Comparison of ENCODE assay signal across 20 cellular contexts in the genomic region with DNA sequence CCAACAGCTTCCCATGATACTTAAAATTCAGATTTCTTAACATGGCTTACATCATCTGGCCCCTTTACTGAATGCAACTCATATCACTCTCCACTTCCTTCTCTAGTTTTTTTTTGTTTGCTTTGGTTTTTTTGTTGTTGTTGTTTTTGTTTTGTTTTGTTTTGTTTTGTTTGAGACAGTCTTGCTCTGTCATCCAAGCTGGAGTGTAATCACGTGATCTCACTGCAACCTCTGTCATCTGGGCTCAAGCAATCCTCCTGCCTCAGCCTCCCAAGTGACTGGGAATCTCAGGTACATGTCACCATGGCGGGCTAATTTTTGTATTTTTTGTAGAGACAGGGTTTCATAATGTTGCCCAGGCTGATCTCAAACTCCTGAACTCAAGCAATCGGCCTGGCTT. TPM values are rescaled to one million over a fixed set of nuclear protein-coding genes. Genes with fewer than 3 reads are reported as not detected.
DNase-seq lines count a peak whose midpoint lies in the region; ATAC-seq, FAIRE-seq and TF ChIP-seq lines count a peak whose summit lies in the region.
"Had no signal": no experiment of that assay in that cellular context is flagged by ENCODE, and none has a peak within 500 bp of the region (broad histone marks: within the 10 kb centered on the region; RNA-seq: fewer than 3 reads in every experiment).

No MANE protein-coding gene starts in this region.

- H3K9ac ChIP-seq in K562 (ENCODE audit: insufficient read depth in 1 of 2, low read depth in 2 of 2, low read length in 2 of 2) (no peak overlapping the region), Karpas-422 (ENCODE audit: low read length) (no peak overlapping the region)

- H3K36me3 ChIP-seq in K562 (ENCODE audit: control insufficient read depth, insufficient read depth, low read length) (no peaks in the 10 kb centered on the region), Karpas-422 (ENCODE audit: insufficient read depth, low read length) (no peaks in the 10 kb centered on the region)

- H2AFZ ChIP-seq in K562 (ENCODE audit: low read depth, low read length) (no peak overlapping the region), Karpas-422 (ENCODE audit: low read length) (no peak overlapping the region)

- DNase-seq in activated CD4-positive, alpha-beta T cell treated with anti-CD3 and anti-CD28 coated beads, Interleukin-2, amount 10 ng/mL, durations not matched to agents 7 days and 5 days, result no peak
- no peak for DNase-seq in activated CD4-positive, alpha-beta T cell treated with anti-CD3 and anti-CD28 coated beads for 4 hours
- no peak for DNase-seq in GM18507 (ENCODE audit: extremely low spot score, insufficient read length, low read depth)
- peak; percentile 27 for DNase-seq in NOMO-1 treated with DMSO at 0.1 percent for 48 hours (lab: John Stamatoyannopoulos, UW; ENCODE audit: unreplicated experiment)
- no peak for DNase-seq in K562 (ENCODE audit: extremely low read depth in 1 of 4, low spot score in 3 of 4)
- no peak for DNase-seq in Karpas-422
- no peak for DNase-seq in NK-92 (lab: John Stamatoyannopoulos, UW; ENCODE audit: unreplicated experiment)
- DNase-seq: BE2C; Caco-2; CD8-positive, alpha-beta memory T cell; DND-41; GDM1; HCEC 1CT; HFFc6 had no signal

- CTCF ChIA-PET in activated CD4-positive, alpha-beta T cell treated with anti-CD3 and anti-CD28 coated beads, Interleukin-2, amount 10 ng/mL, durations not matched to agents 7 days and 5 days (lab: Charles Lee), result no interaction called here
- CTCF ChIA-PET in K562 (lab: Yijun Ruan, JAX; ENCODE audit: low intra/inter-chr PET ratio), result no interaction called here

- no peak for TF ChIP-seq POLR2A in K562 (conservative IDR thresholded peaks at IDR 0.05)

- no peak for TF ChIP-seq RAD21 in K562 (CRISPR knock-in tag; conservative IDR thresholded peaks at IDR 0.05 in 1 of 2, IDR thresholded peaks at IDR 0.05 in 1 of 2)

- in situ Hi-C loops in K562 (cut with MboI), result no loop called here

- H3K9me3 Mint-ChIP-seq in activated CD4-positive, alpha-beta T cell treated with anti-CD3 and anti-CD28 coated beads, Interleukin-2, amount 10 ng/mL, durations not matched to agents 7 days and 5 days, result no peaks in the 10 kb centered on the region
- H3K9me3 Mint-ChIP-seq: CD8-positive, alpha-beta memory T cell; HFFc6 had no signal

- H3K9me3 ChIP-seq in K562 (replicated peaks; ENCODE audit: control insufficient read depth, insufficient read depth, low read depth, low read length) (no peaks in the 10 kb centered on the region), Karpas-422 (ENCODE audit: low read length) (no peaks in the 10 kb centered on the region)
- H3K9me3 ChIP-seq: A549, BE2C, Caco-2 had no signal

- 0% methylated on average over 3 of the region's 3 CpGs for WGBS in K562 (ENCODE audit: insufficient coverage, low coverage, missing lambda C conversion rate)

- peaks cover 0 to 6% of the 10 kb centered on the region in 2 experiments; a peak in 2 of 5 replicates for H3K4me1 ChIP-seq in K562 (replicated peaks in 1 of 2; ENCODE audit: control insufficient read depth in 2 of 2, insufficient read depth in 2 of 2, low read length in 2 of 2)
- no peaks in the 10 kb centered on the region for H3K4me1 ChIP-seq in Karpas-422 (ENCODE audit: low read length)
- H3K4me1 ChIP-seq: A549, Caco-2 had no signal

- no peak overlapping the region for H3K27ac ChIP-seq in K562 (ENCODE audit: extremely low read depth, low read depth, low read length)
- H3K27ac ChIP-seq in Karpas-422 (ENCODE audit: low read length), result no peak overlapping the region
- H3K27ac ChIP-seq: A549, C4-2B had no signal

- BruUV-seq in K562 (replicated peaks; lab: Mats Ljungman, UMichigan), result no TSS peak

- H3K27me3 Mint-ChIP-seq in activated CD4-positive, alpha-beta T cell treated with anti-CD3 and anti-CD28 coated beads, Interleukin-2, amount 10 ng/mL, durations not matched to agents 7 days and 5 days, result no peaks in the 10 kb centered on the region
- H3K27me3 Mint-ChIP-seq: CD8-positive, alpha-beta memory T cell had no signal

- no peaks in the 10 kb centered on the region for H3K9me2 ChIP-seq in Karpas-422 (replicated peaks; ENCODE audit: insufficient read depth, low read length)

- peak; percentile 39 for FAIRE-seq in GM18507 (lab: Jason Lieb, UNC)
- FAIRE-seq in K562 (lab: Jason Lieb, UNC), result no peak
- FAIRE-seq: A549, GM12892, GM19239, HepG2, HTR-8/SVneo had no signal

- ATAC-seq in K562, result no peak
- ATAC-seq: A549, HepG2 had no signal

- peak overlapping the region; percentile 7 for H3K4me3 Mint-ChIP-seq in activated CD4-positive, alpha-beta T cell treated with anti-CD3 and anti-CD28 coated beads, Interleukin-2, amount 10 ng/mL, durations not matched to agents 7 days and 5 days
- H3K4me3 Mint-ChIP-seq: HFFc6 had no signal

- H3K4me3 ChIP-seq in K562 (no peak overlapping the region), Karpas-422 (ENCODE audit: low read length) (no peak overlapping the region)
- H3K4me3 ChIP-seq: A549 had no signal

- H3K27me3 ChIP-seq in K562 (ENCODE audit: control insufficient read depth in 2 of 2, insufficient read depth in 2 of 2, low read length in 2 of 2), result peaks cover 33 to 42% of the 10 kb centered on the region in 2 experiments
- no peaks in the 10 kb centered on the region for H3K27me3 ChIP-seq in Karpas-422 (ENCODE audit: low read length)
- H3K27me3 ChIP-seq: BE2C had no signal

- no peak for TF ChIP-seq CTCF in K562 (IDR thresholded peaks at IDR 0.05 in 2 of 3, conservative IDR thresholded peaks at IDR 0.05 in 1 of 3; ENCODE audit: insufficient read depth in 2 of 3, low read depth in 1 of 3, low read length in 3 of 3)

- H3K4me1 Mint-ChIP-seq in activated CD4-positive, alpha-beta T cell treated with anti-CD3 and anti-CD28 coated beads, Interleukin-2, amount 10 ng/mL, durations not matched to agents 7 days and 5 days, result peaks cover 26% of the 10 kb centered on the region

- H4K20me1 ChIP-seq in K562 (replicated peaks; ENCODE audit: control insufficient read depth, insufficient read depth, low read length) (no peaks in the 10 kb centered on the region), Karpas-422 (ENCODE audit: insufficient read depth, low read depth, low read length) (no peaks in the 10 kb centered on the region)

- H3K36me3 Mint-ChIP-seq in activated CD4-positive, alpha-beta T cell treated with anti-CD3 and anti-CD28 coated beads, Interleukin-2, amount 10 ng/mL, durations not matched to agents 7 days and 5 days (ENCODE audit: low read depth), result peaks cover 45% of the 10 kb centered on the region

- no peak overlapping the region for H3K27ac Mint-ChIP-seq in activated CD4-positive, alpha-beta T cell treated with anti-CD3 and anti-CD28 coated beads, Interleukin-2, amount 10 ng/mL, durations not matched to agents 7 days and 5 days
- H3K27ac Mint-ChIP-seq: CD8-positive, alpha-beta memory T cell; HFFc6 had no signal

- no peaks in the 10 kb centered on the region for H3K79me2 ChIP-seq in K562 (ENCODE audit: control insufficient read depth, insufficient read depth, low read length)
- no peaks in the 10 kb centered on the region for H3K79me2 ChIP-seq in Karpas-422 (ENCODE audit: low read length)

- intact Hi-C loops in K562 (cut with micrococcal nuclease), result no loop called here

- POLR2A ChIA-PET in activated CD4-positive, alpha-beta T cell treated with anti-CD3 and anti-CD28 coated beads, Interleukin-2, amount 10 ng/mL, durations not matched to agents 7 days and 5 days (lab: Charles Lee), result no interaction called here
- POLR2A ChIA-PET in K562 (lab: Yijun Ruan, JAX), result interaction anchor here (0.9 kb wide), 1 partner anchor 9 kb away, joined by 3 read pairs; no protein-coding TSS in a partner anchor

- TF ChIP-seq EP300 in K562 (IDR thresholded peaks at IDR 0.05; ENCODE audit: low read length), result no peak

- no peaks in the 10 kb centered on the region for H3K9me1 ChIP-seq in K562 (ENCODE audit: control insufficient read depth, insufficient read depth, low read length)

- H3K4me2 ChIP-seq in K562 (ENCODE audit: insufficient read depth, low read length) (no peak overlapping the region), Karpas-422 (ENCODE audit: low read depth, low read length, poor library complexity, severe bottlenecking) (no peak overlapping the region)
- H3K4me2 ChIP-seq: A549 had no signal

TF ChIP-seq in K562, 482 proteins besides CTCF, POLR2A, EP300 and RAD21 (continues in another document):
- TF ChIP-seq, protein P1, sequence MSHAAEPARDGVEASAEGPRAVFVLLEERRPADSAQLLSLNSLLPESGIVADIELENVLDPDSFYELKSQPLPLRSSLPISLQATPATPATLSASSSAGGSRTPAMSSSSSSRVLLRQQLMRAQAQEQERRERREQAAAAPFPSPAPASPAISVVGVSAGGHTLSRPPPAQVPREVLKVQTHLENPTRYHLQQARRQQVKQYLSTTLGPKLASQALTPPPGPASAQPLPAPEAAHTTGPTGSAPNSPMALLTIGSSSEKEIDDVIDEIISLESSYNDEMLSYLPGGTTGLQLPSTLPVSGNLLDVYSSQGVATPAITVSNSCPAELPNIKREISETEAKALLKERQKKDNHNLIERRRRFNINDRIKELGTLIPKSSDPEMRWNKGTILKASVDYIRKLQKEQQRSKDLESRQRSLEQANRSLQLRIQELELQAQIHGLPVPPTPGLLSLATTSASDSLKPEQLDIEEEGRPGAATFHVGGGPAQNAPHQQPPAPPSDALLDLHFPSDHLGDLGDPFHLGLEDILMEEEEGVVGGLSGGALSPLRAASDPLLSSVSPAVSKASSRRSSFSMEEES (CRISPR knock-in tag; IDR thresholded peaks at IDR 0.05), result peak; percentile 92

RNA-seq across cellular contexts. Expression of a gene that starts 41.4 kb away (rescaled TPM):
- total RNA-seq in activated CD4-positive, alpha-beta T cell treated with anti-CD3 and anti-CD28 coated beads, Interleukin-2, amount 10 ng/mL, durations not matched to agents 7 days and 5 days, result 10 to 100 TPM; 11.4 to 13.7 TPM
- 0.05 and 0.55 TPM in 2 replicates for total RNA-seq in K562 (2011; cell fraction: chromatin; rRNA removed; ENCODE audit: low replicate concordance)
- total RNA-seq in K562 (2011; cell fraction: nucleolus; rRNA removed), result 0.13 and 0.83 TPM in 2 replicates
- 0.37 and 1.5 TPM in 2 replicates for total RNA-seq in K562 (2011; cell fraction: nucleoplasm; rRNA removed)
- total RNA-seq in K562 (2014; rRNA removed), result under 0.01 and 0.08 TPM in 2 replicates
- 0.11 TPM in 1 of 2 replicates, not detected in the other for total RNA-seq in K562 (2014; rRNA removed; fragmentation: Illumina TruSeq; extraction: Trizol)
- 0.18 TPM in 1 of 2 replicates, not detected in the other for total RNA-seq in K562 (2015; rRNA removed; fragmentation: Illumina TruSeq; extraction: Trizol)
- total RNA-seq in K562 (2021), result 0.09 and 0.27 TPM in 2 replicates
- polyA plus RNA-seq in K562 (2011; rRNA removed), result 0.04 and 0.08 TPM in 2 replicates
- polyA plus RNA-seq in K562 (2011; cell fraction: cytosol; rRNA removed), result under 0.01 TPM in 1 of 2 replicates, not detected in the other
- 0.10 TPM in 1 of 2 replicates, not detected in the other for polyA plus RNA-seq in K562 (2011; cell fraction: nucleus; rRNA removed)
- 0.01 and 0.03 TPM in 2 replicates for polyA plus RNA-seq in K562 (2012)
- polyA plus RNA-seq in K562 (2014; fragmentation: Illumina TruSeq; extraction: Trizol), result 0.08 TPM in 1 of 2 replicates, not detected in the other
- under 1 TPM; under 0.01 to 0.01 TPM for polyA plus RNA-seq in K562 (2014; fragmentation: Nextera tagmentation; extraction: Ambion mirVana)
- not detected in 2 replicates for polyA plus RNA-seq in K562 (2014; rRNA removed)
- polyA minus RNA-seq in K562 (2011; rRNA and poly(A)+ RNA removed), result 0.11 and 0.63 TPM in 2 replicates
- 1.7 and 8.5 TPM in 2 replicates for polyA minus RNA-seq in K562 (2011; cell fraction: cytosol; rRNA and poly(A)+ RNA removed)
- under 0.01 and 1.00 TPM in 2 replicates for polyA minus RNA-seq in K562 (2011; cell fraction: nucleus; rRNA and poly(A)+ RNA removed)
- total RNA-seq in Karpas-422 (2014; rRNA removed; shearing (Covaris generic); ENCODE audit: low replicate concordance), result 0.04 TPM in 2 replicates

Comparison
In these comparisons a context has a peak if more than half of its experiments do, and no peak if none do; other contexts are left out.
1. RNA of a gene that starts 41.4 kb away (total RNA-seq): 11.4 to 13.7 TPM in activated CD4-positive, alpha-beta T cell treated with anti-CD3 and anti-CD28 coated beads, Interleukin-2, amount 10 ng/mL, durations not matched to agents 7 days and 5 days; under 0.01 to 1.5 TPM in K562 and 0.04 TPM in Karpas-422; every median in the first group is over 4 times any median in the second.